Comparison of ENCODE assay signal across 26 cellular contexts in the genomic region with DNA sequence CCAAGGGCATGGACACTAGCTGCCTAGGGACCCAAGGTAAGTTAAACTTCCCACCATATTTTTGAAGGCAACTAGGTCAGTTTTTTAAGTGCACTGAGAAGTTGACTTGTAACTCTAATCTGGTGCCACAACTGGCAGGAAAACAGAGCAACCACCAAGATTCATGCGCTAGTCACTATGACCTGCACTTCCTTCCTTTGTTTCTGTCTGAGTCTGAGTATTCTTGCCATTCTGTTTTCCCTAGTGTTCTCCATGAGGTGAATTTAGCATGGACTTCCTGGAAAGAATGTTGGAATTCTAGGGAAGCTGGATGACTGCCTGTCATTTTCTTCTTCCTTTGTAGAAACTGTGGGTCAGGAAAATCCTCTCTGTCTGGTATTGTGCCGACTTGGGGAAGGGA.
DNase-seq lines count a peak whose midpoint lies in the region; ATAC-seq, FAIRE-seq and TF ChIP-seq lines count a peak whose summit lies in the region.
"Had no signal": no experiment of that assay in that cellular context is flagged by ENCODE, and none has a peak within 500 bp of the region (broad histone marks: within the 10 kb centered on the region; RNA-seq: fewer than 3 reads in every experiment).

No MANE protein-coding gene starts in this region.

- intact Hi-C loops in endothelial cell of umbilical vein (cut with micrococcal nuclease): no loop called here

- no peak overlapping the region for H3K27ac Mint-ChIP-seq in activated naive CD4-positive, alpha-beta T cell treated with anti-CD3 and anti-CD28 coated beads, Interleukin-2, amount 50 U/mL, for 72 hours
- H3K27ac Mint-ChIP-seq: CD14-positive monocyte; CD4-positive, alpha-beta memory T cell; CD4-positive, CD25-positive, alpha-beta regulatory T cell; CD8-positive, alpha-beta memory T cell had no signal

- no peak for TF ChIP-seq CTCF in endothelial cell of umbilical vein (IDR thresholded peaks at IDR 0.05; ENCODE audit: extremely low read depth in 1 of 2, insufficient read depth in 1 of 2, low read depth in 1 of 2, low read length in 2 of 2)

- DNase-seq in HT1080 (ENCODE audit: low read depth) (peak; percentile 64), endothelial cell of umbilical vein (ENCODE audit: low read depth, low spot score) (peak; percentile 56), glomerular endothelial cell (ENCODE audit: extremely low read depth, low read depth, low spot score) (peak; percentile 41), Ammon's horn (ENCODE audit: low spot score) (no peak)
- no peak for DNase-seq in activated naive CD4-positive, alpha-beta T cell treated with anti-CD3 and anti-CD28 coated beads, Interleukin-2, amount 50 U/mL, for 72 hours (ENCODE audit: low spot score in 2 of 2)
- DNase-seq: AML-193; BE2C; C1 segment of cervical spinal cord; CD4-positive, alpha-beta memory T cell; CD4-positive, CD25-positive, alpha-beta regulatory T cell; CD8-positive, alpha-beta memory T cell; COR-L47; DMS 273 treated with DMSO at 0.1 percent for 48 hours; DMS153; DMS53; DMS79; DND-41; EL; GDM1 had no signal

- no peaks in the 10 kb centered on the region for H3K9me3 ChIP-seq in endothelial cell of umbilical vein (replicated peaks; ENCODE audit: control insufficient read depth, insufficient read depth, low read length)
- H3K9me3 ChIP-seq: BE2C had no signal

- no peaks in the 10 kb centered on the region for H3K36me3 ChIP-seq in endothelial cell of umbilical vein (ENCODE audit: control insufficient read depth in 2 of 2, extremely low read depth in 1 of 2, insufficient read depth in 2 of 2, low read length in 2 of 2)
- H3K36me3 ChIP-seq: BE2C, BLaER1 had no signal

- no peaks in the 10 kb centered on the region for H4K20me1 ChIP-seq in endothelial cell of umbilical vein (replicated peaks; ENCODE audit: control insufficient read depth, extremely low read depth, insufficient read depth, low read length)
- H4K20me1 ChIP-seq: BLaER1 had no signal

- H3K9ac ChIP-seq in endothelial cell of umbilical vein (replicated peaks; ENCODE audit: extremely low read depth, insufficient read depth, low read length): no peak overlapping the region
- H3K9ac ChIP-seq: BLaER1 had no signal

- no peak overlapping the region for H3K4me3 ChIP-seq in endothelial cell of umbilical vein (replicated peaks in 1 of 3; ENCODE audit: insufficient read depth in 1 of 3, low read depth in 1 of 3, low read length in 3 of 3)
- H3K4me3 ChIP-seq: A549, BLaER1, GM12878 had no signal

- no peak for ATAC-seq in activated naive CD4-positive, alpha-beta T cell treated with anti-CD3 and anti-CD28 coated beads, Interleukin-2, amount 50 U/mL, for 72 hours
- ATAC-seq: A549, GM12878 had no signal

- H3K4me1 ChIP-seq in endothelial cell of umbilical vein (ENCODE audit: control insufficient read depth, extremely low read depth, insufficient read depth, low read length): peaks cover 12% of the 10 kb centered on the region
- H3K4me1 ChIP-seq: A549, BE2C, BLaER1 had no signal

- BruUV-seq in endothelial cell of umbilical vein (replicated peaks; lab: Mats Ljungman, UMichigan): no TSS peak

- peaks cover 7 to 28% of the 10 kb centered on the region in 2 donors for H3K9me3 Mint-ChIP-seq in activated naive CD4-positive, alpha-beta T cell treated with anti-CD3 and anti-CD28 coated beads, Interleukin-2, amount 50 U/mL, for 72 hours

- POLR2A ChIA-PET in endothelial cell of umbilical vein (lab: Charles Lee): no interaction called here

- CTCF ChIA-PET in endothelial cell of umbilical vein (lab: Charles Lee): no interaction called here

- H3K36me3 Mint-ChIP-seq in activated naive CD4-positive, alpha-beta T cell treated with anti-CD3 and anti-CD28 coated beads, Interleukin-2, amount 50 U/mL, for 72 hours: peaks cover 0 to 8% of the 10 kb centered on the region in 2 donors
- H3K36me3 Mint-ChIP-seq: CD14-positive monocyte; CD4-positive, alpha-beta memory T cell; CD4-positive, CD25-positive, alpha-beta regulatory T cell; CD8-positive, alpha-beta memory T cell had no signal

- H3K79me2 ChIP-seq in endothelial cell of umbilical vein (ENCODE audit: control insufficient read depth, insufficient read depth, low read length): no peaks in the 10 kb centered on the region

- no peaks in the 10 kb centered on the region for H3K9me1 ChIP-seq in endothelial cell of umbilical vein (replicated peaks; ENCODE audit: control insufficient read depth, extremely low read depth, insufficient read depth, low read length)

- dilution Hi-C loops in endothelial cell of umbilical vein (cut with MboI; ENCODE audit: extremely low pct_ligation_motif_present, low sequenced_read_pairs): no loop called here

- peak overlapping the region; percentile 75 for H3K27ac ChIP-seq in endothelial cell of umbilical vein (ENCODE audit: insufficient read depth, low read depth, low read length)
- H3K27ac ChIP-seq: 22Rv1, A549, BLaER1 had no signal

- peak overlapping the region; percentile 59 for H3K4me2 ChIP-seq in endothelial cell of umbilical vein (ENCODE audit: insufficient read depth, low read length)
- H3K4me2 ChIP-seq: A549, BLaER1 had no signal

- TF ChIP-seq POLR2A in endothelial cell of umbilical vein (IDR thresholded peaks at IDR 0.05; ENCODE audit: low read depth, low read length): no peak

- FAIRE-seq in endothelial cell of umbilical vein (lab: Jason Lieb, UNC): peak; percentile 85
- FAIRE-seq: A549, GM12878, GM12892, GM18507 had no signal

- H3K27me3 ChIP-seq in endothelial cell of umbilical vein (ENCODE audit: control insufficient read depth in 2 of 2, insufficient read depth in 2 of 2, low read length in 2 of 2): no peaks in the 10 kb centered on the region
- H3K27me3 ChIP-seq: BE2C, BLaER1 had no signal

- peak overlapping the region; percentile 58 for H2AFZ ChIP-seq in endothelial cell of umbilical vein (ENCODE audit: low read depth, low read length)

TF ChIP-seq in endothelial cell of umbilical vein, 7 proteins besides CTCF, POLR2A, EP300 and RAD21:
- TF ChIP-seq GATA2 (IDR thresholded peaks at IDR 0.05; ENCODE audit: insufficient read depth, insufficient read length, low read depth, low read length) (peak; percentile 48), FOS (IDR thresholded peaks at IDR 0.05; ENCODE audit: borderline replicate concordance, insufficient read depth, low read length) (peak; percentile 39), POLR2AphosphoS5 (IDR thresholded peaks at IDR 0.05; ENCODE audit: insufficient read depth, low read depth, low read length) (peak; percentile 68), JUN (IDR thresholded peaks at IDR 0.05; ENCODE audit: borderline replicate concordance, insufficient read depth, insufficient read length, low read depth) (peak; percentile 40), EZH2 (IDR thresholded peaks at IDR 0.05; ENCODE audit: borderline replicate concordance, low read depth, low read length, severe bottlenecking) (no peak)
- TF ChIP-seq, protein P1, sequence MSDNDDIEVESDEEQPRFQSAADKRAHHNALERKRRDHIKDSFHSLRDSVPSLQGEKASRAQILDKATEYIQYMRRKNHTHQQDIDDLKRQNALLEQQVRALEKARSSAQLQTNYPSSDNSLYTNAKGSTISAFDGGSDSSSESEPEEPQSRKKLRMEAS (IDR thresholded peaks at IDR 0.05; ENCODE audit: insufficient read depth, insufficient read length): no peak

Comparison
In these comparisons a context has a peak if more than half of its experiments do, and no peak if none do; other contexts are left out.
1. DNase-seq: peak in HT1080 (single experiment), endothelial cell of umbilical vein (single experiment) and glomerular endothelial cell (single experiment); none in Ammon's horn (single experiment) and activated naive CD4-positive, alpha-beta T cell treated with anti-CD3 and anti-CD28 coated beads, Interleukin-2, amount 50 U/mL, for 72 hours (0 of 2).